ENCODE assay signal across 9 cellular contexts in the genomic region with DNA sequence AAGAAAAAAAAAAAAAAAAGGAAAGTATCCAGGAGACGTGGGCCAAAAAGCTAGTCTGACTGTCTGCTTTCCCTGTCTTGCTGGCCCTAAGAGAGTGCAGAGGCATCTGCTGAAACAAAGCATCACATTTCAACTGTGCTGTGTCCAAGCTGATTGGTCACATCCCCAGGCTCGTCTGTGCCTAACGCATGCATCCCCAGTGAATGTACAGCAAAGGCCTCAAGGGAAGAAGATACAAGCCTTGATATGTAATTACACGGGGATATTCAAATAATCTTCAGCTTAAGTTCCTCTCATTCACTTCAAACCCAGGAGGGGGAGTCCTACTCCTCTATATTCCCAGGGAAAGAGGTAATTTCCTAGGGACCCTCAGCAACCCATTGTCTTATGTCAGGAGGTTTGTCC. TPM values are rescaled to one million over a fixed set of nuclear protein-coding genes. Genes with fewer than 3 reads are reported as not detected.
DNase-seq lines count a peak whose midpoint lies in the region; ATAC-seq lines count a peak whose summit lies in the region.
"Had no signal": no experiment of that assay in that cellular context is flagged by ENCODE, and none has a peak within 500 bp of the region (broad histone marks: within the 10 kb centered on the region; RNA-seq: fewer than 3 reads in every experiment).

No MANE protein-coding gene starts in this region.

- H3K27me3 Mint-ChIP-seq in CD8-positive, alpha-beta memory T cell: peaks cover 0 to 1% of the 10 kb centered on the region in 2 donors
- H3K27me3 Mint-ChIP-seq in T-cell: no peaks in the 10 kb centered on the region

- ATAC-seq in GM19463 (IDR thresholded peaks at IDR 0.05; ENCODE audit: unreplicated experiment): peak; percentile 29
- ATAC-seq in T-cell (replicated peaks in 1 of 4): no peak
- no peak for ATAC-seq in GM18867 (IDR thresholded peaks at IDR 0.05; ENCODE audit: unreplicated experiment)
- ATAC-seq in GM18502 (IDR thresholded peaks at IDR 0.05; ENCODE audit: poor library complexity, unreplicated experiment): no peak

- peaks cover 70% of the 10 kb centered on the region for H3K4me1 ChIP-seq in CD8-positive, alpha-beta memory T cell (ENCODE audit: insufficient read depth, low read length)

- peak overlapping the region in 1 of 7 donors; percentile 1 for H3K4me3 Mint-ChIP-seq in CD8-positive, alpha-beta memory T cell
- peak overlapping the region in 1 of 3 donors; percentile 98 for H3K4me3 Mint-ChIP-seq in T-cell

- no peaks in the 10 kb centered on the region for H3K9me3 Mint-ChIP-seq in CD8-positive, alpha-beta memory T cell
- H3K9me3 Mint-ChIP-seq in T-cell: no peaks in the 10 kb centered on the region

- H3K36me3 Mint-ChIP-seq in CD8-positive, alpha-beta memory T cell: peaks cover 13 to 45% (median 14%) of the 10 kb centered on the region in 3 donors
- peaks cover 52% of the 10 kb centered on the region for H3K36me3 Mint-ChIP-seq in T-cell

- POLR2A ChIA-PET in CD8-positive, alpha-beta memory T cell (lab: Charles Lee): no interaction called here
- POLR2A ChIA-PET in T-cell (lab: Charles Lee): interaction anchor here in 1 of 2 donors (0.6 kb wide), 2 partner anchors 13 to 109 kb away, joined by 3 to 4 read pairs; no protein-coding TSS in a partner anchor

- CTCF ChIA-PET in CD8-positive, alpha-beta memory T cell (lab: Charles Lee): interaction anchor here (1.0 kb wide), 1 partner anchor 20 kb away, joined by 4 read pairs; no protein-coding TSS in a partner anchor
- CTCF ChIA-PET in T-cell (lab: Charles Lee): interaction anchor here (0.6 to 1.0 kb wide), 2 partner anchors 18 to 131 kb away, joined by 3 to 7 read pairs; no protein-coding TSS in a partner anchor

- H3K27me3 ChIP-seq in CD8-positive, alpha-beta memory T cell (ENCODE audit: insufficient read depth, low read length, poor library complexity, severe bottlenecking): no peaks in the 10 kb centered on the region

- H3K4me1 Mint-ChIP-seq in CD8-positive, alpha-beta memory T cell: peaks cover 57 to 81% (median 75%) of the 10 kb centered on the region in 3 donors
- peaks cover 77 to 89% (median 83%) of the 10 kb centered on the region in 3 donors for H3K4me1 Mint-ChIP-seq in T-cell

- no peak for DNase-seq in CD8-positive, alpha-beta memory T cell
- DNase-seq in T-cell: no peak
- DNase-seq in left kidney (ENCODE audit: low read depth, low spot score): peak; percentile 77
- DNase-seq in COLO668 (lab: John Stamatoyannopoulos, UW; ENCODE audit: unreplicated experiment): no peak
- no peak for DNase-seq in UCSD-AML1 (lab: John Stamatoyannopoulos, UW; ENCODE audit: unreplicated experiment)
- DNase-seq: NCI-H187 treated with DMSO at 0.1 percent for 48 hours had no signal

- no peak overlapping the region for H3K4me3 ChIP-seq in CD8-positive, alpha-beta memory T cell (ENCODE audit: low read length)

- H3K27ac ChIP-seq in CD8-positive, alpha-beta memory T cell (ENCODE audit: low read depth, low read length): no peak overlapping the region

- peak overlapping the region; percentile 60 to 84 (median 78) for H3K27ac Mint-ChIP-seq in CD8-positive, alpha-beta memory T cell
- peak overlapping the region; percentile 93 to 96 for H3K27ac Mint-ChIP-seq in T-cell

- no peaks in the 10 kb centered on the region for H3K9me3 ChIP-seq in CD8-positive, alpha-beta memory T cell (ENCODE audit: low read length)

- H3K36me3 ChIP-seq in CD8-positive, alpha-beta memory T cell (ENCODE audit: insufficient read depth, low read length): peaks cover 4% of the 10 kb centered on the region

RNA-seq across cellular contexts. Expression of gene SORL1, which starts 5.4 kb away (rescaled TPM):
- total RNA-seq in CD8-positive, alpha-beta memory T cell: 10 to 100 TPM; 44.5 to 46.9 TPM
- 220 TPM for polyA plus RNA-seq in CD8-positive, alpha-beta memory T cell
- 100 to 1,000 TPM; 361 to 422 (median 392) TPM for total RNA-seq in T-cell

Comparison
In these comparisons a context has a peak if more than half of its experiments do, and no peak if none do; other contexts are left out.
1. RNA of gene SORL1, which starts 5.4 kb away (total RNA-seq): 361 to 422 TPM in T-cell; 44.5 to 46.9 TPM in CD8-positive, alpha-beta memory T cell; every median in the first group is over 4 times any median in the second.